Comparison of ENCODE assay signal across 8 cellular contexts in the genomic region with DNA sequence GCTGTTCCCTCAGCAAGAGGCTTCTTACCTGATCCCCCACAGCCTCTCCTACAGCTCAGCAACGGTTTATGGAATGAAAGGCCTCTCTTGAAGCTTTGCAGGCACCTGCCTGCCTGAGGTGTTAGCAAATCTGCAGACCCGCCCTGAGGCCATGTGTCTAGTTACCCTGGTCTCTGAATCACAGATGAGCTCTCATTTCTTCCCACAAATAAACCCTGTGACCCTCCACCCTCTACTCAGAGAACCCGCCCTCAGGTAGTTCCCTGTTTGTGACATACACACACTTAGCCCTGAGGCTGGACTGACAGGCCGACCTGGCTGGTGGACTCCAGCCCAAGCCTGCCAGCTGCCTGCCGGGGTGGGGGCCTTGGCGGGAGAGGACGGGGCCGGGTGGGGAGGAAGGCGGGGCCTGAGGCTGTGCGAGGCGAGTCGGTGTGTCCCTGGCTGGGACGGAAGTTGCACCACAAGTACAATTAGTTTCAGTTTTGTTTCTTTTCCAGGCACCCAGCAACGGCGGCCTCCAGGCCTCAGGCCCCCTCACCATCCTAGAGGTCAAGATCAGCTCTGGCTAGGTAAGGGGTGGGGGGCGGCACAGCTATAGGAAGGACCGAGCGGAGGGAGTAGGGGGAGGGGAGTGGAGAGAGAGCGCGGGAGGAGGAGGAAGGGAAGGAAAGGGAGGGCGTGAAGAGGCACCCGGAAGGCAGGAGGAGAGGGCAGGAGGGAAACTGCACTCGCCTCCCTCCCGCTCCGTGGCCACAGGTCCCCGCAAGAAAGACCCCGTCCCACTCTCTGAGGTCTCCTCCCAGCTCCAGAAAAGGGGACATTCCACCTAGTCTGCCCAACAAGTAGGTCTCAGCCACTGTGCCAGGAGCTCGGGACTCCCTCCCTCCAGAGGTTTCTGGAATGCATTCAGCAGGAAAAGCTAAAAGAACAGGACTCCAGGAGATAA. TPM values are rescaled to one million over a fixed set of nuclear protein-coding genes. Genes with fewer than 3 reads are reported as not detected.
A peak's percentile ranks its signal among the peaks of the same experiment; 100 is the strongest.
DNase-seq lines count a peak whose midpoint lies in the region; ATAC-seq and TF ChIP-seq lines count a peak whose summit lies in the region.

A gene with protein sequence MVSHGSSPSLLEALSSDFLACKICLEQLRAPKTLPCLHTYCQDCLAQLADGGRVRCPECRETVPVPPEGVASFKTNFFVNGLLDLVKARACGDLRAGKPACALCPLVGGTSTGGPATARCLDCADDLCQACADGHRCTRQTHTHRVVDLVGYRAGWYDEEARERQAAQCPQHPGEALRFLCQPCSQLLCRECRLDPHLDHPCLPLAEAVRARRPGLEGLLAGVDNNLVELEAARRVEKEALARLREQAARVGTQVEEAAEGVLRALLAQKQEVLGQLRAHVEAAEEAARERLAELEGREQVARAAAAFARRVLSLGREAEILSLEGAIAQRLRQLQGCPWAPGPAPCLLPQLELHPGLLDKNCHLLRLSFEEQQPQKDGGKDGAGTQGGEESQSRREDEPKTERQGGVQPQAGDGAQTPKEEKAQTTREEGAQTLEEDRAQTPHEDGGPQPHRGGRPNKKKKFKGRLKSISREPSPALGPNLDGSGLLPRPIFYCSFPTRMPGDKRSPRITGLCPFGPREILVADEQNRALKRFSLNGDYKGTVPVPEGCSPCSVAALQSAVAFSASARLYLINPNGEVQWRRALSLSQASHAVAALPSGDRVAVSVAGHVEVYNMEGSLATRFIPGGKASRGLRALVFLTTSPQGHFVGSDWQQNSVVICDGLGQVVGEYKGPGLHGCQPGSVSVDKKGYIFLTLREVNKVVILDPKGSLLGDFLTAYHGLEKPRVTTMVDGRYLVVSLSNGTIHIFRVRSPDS (plus strand): TSS at position 482 of the 949 bp plus-strand sequence. CDS start 1,832 bp downstream, outside the sequence.

- H3K27ac ChIP-seq in SK-N-MC (peak within 1 kb of the TSS; percentile 78), ovary (peak within 1 kb of the TSS; percentile 64 to 91), thoracic aorta (peak within 1 kb of the TSS; percentile 95 to 97)

- H3K27ac Mint-ChIP-seq in activated naive CD4-positive, alpha-beta T cell treated with anti-CD3 and anti-CD28 coated beads, Interleukin-2, amount 10 ng/mL, durations not matched to agents 7 days and 5 days = peak within 1 kb of the TSS; percentile 98

- TF ChIP-seq POLR2A in ovary (IDR thresholded peaks at IDR 0.05) = peak; percentile 71

- peak; percentile 80 for DNase-seq in DMS53 treated with DMSO at 0.1 percent for 48 hours (lab: John Stamatoyannopoulos, UW; ENCODE audit: unreplicated experiment)
- DNase-seq in Kasumi-1 (lab: John Stamatoyannopoulos, UW) = peak; percentile 78 to 79
- no peak for DNase-seq in SK-N-MC (ENCODE audit: low read depth, low spot score)
- peak; percentile 91 for DNase-seq in activated naive CD4-positive, alpha-beta T cell treated with anti-CD3 and anti-CD28 coated beads, Interleukin-2, amount 10 ng/mL, durations not matched to agents 7 days and 5 days
- DNase-seq in glomerular endothelial cell (ENCODE audit: extremely low read depth, low read depth, low spot score) = no peak
- peak; percentile 88 to 92 (median 90) for DNase-seq in ovary
- peak; percentile 63 for DNase-seq in thoracic aorta (ENCODE audit: low spot score)

- TF ChIP-seq EP300 in ovary (IDR thresholded peaks at IDR 0.05) = no peak

- H3K27me3 Mint-ChIP-seq in activated naive CD4-positive, alpha-beta T cell treated with anti-CD3 and anti-CD28 coated beads, Interleukin-2, amount 10 ng/mL, durations not matched to agents 7 days and 5 days = peaks cover 6% of the 10 kb centered on the region

- H3K4me3 Mint-ChIP-seq in activated naive CD4-positive, alpha-beta T cell treated with anti-CD3 and anti-CD28 coated beads, Interleukin-2, amount 10 ng/mL, durations not matched to agents 7 days and 5 days = peak within 1 kb of the TSS; percentile 99

- H3K9me3 ChIP-seq in SK-N-MC (ENCODE audit: low read depth, low read length) (no peaks in the 10 kb centered on the region), ovary (no peaks in the 10 kb centered on the region), thoracic aorta (no peaks in the 10 kb centered on the region)

- H3K36me3 ChIP-seq in SK-N-MC (ENCODE audit: insufficient read depth, low read length) (no peaks in the 10 kb centered on the region; the same call in 1 of the 2 replicates), ovary (no peaks in the 10 kb centered on the region), thoracic aorta (peaks cover 31% of the 10 kb centered on the region)

- no peaks in the 10 kb centered on the region for H3K9me3 Mint-ChIP-seq in activated naive CD4-positive, alpha-beta T cell treated with anti-CD3 and anti-CD28 coated beads, Interleukin-2, amount 10 ng/mL, durations not matched to agents 7 days and 5 days

- peak within 1 kb of the TSS; percentile 85 for H3K9ac ChIP-seq in SK-N-MC (ENCODE audit: insufficient read length)

- peaks cover 39% of the 10 kb centered on the region for H3K4me1 Mint-ChIP-seq in activated naive CD4-positive, alpha-beta T cell treated with anti-CD3 and anti-CD28 coated beads, Interleukin-2, amount 10 ng/mL, durations not matched to agents 7 days and 5 days

- H3K4me3 ChIP-seq in SK-N-MC = peak within 1 kb of the TSS; percentile 87
- peak within 1 kb of the TSS; percentile 78 for H3K4me3 ChIP-seq in ovary
- peak within 1 kb of the TSS; percentile 87 for H3K4me3 ChIP-seq in thoracic aorta

- 2 to 3% (median 2%) methylated on average over 28 of the region's 28 CpGs for WGBS in ovary, 3 donors

- ATAC-seq in GM21723 (IDR thresholded peaks at IDR 0.05; ENCODE audit: unreplicated experiment) = peak; percentile 83
- peak; percentile 69 for ATAC-seq in thoracic aorta (ENCODE audit: insufficient number of reproducible peaks, low FRiP score, low read depth)

- peaks cover 7% of the 10 kb centered on the region for H3K4me1 ChIP-seq in ovary (ENCODE audit: insufficient read depth)
- peaks cover 20 to 50% of the 10 kb centered on the region in 2 donors for H3K4me1 ChIP-seq in thoracic aorta (ENCODE audit: control insufficient read depth in 1 of 2, low read depth in 2 of 2)

- intact Hi-C loops in ovary (cut with DNase I) = loop anchor here (5.0 to 10.0 kb wide), 3 partner anchors 42 to 610 kb away; a partner anchor contains a TSS

- H3K36me3 Mint-ChIP-seq in activated naive CD4-positive, alpha-beta T cell treated with anti-CD3 and anti-CD28 coated beads, Interleukin-2, amount 10 ng/mL, durations not matched to agents 7 days and 5 days = peaks cover 23% of the 10 kb centered on the region

- no peak for TF ChIP-seq CTCF in ovary (IDR thresholded peaks at IDR 0.05)
- no peak for TF ChIP-seq CTCF in thoracic aorta (IDR thresholded peaks at IDR 0.05)

- CTCF ChIA-PET in activated naive CD4-positive, alpha-beta T cell treated with anti-CD3 and anti-CD28 coated beads, Interleukin-2, amount 10 ng/mL, durations not matched to agents 7 days and 5 days (lab: Charles Lee) = interaction anchor here (0.7 to 2.6 kb wide), 9 partner anchors 8 to 233 kb away, joined by 3 to 9 read pairs (median 3); a partner anchor contains a TSS

- H3K27me3 ChIP-seq in ovary (no peaks in the 10 kb centered on the region), thoracic aorta (replicated peaks; ENCODE audit: insufficient read depth) (no peaks in the 10 kb centered on the region)

RNA-seq across cellular contexts. Expression of the gene that starts here (rescaled TPM):
- total RNA-seq in glomerular endothelial cell = 13.0 and 23.5 TPM in 2 replicates
- total RNA-seq in ovary = 10 to 100 TPM; 18.2 to 77.4 (median 48.5) TPM
- 10 to 100 TPM; 19.4 to 27.5 TPM for polyA plus RNA-seq in ovary
- 10 to 100 TPM; 32.1 to 44.5 TPM for total RNA-seq in thoracic aorta

Comparison
In these comparisons a context has a peak if more than half of its experiments do, and no peak if none do; other contexts are left out.
1. DNase-seq: peak in DMS53 treated with DMSO at 0.1 percent for 48 hours (single experiment), Kasumi-1 (2 of 2), activated naive CD4-positive, alpha-beta T cell treated with anti-CD3 and anti-CD28 coated beads, Interleukin-2, amount 10 ng/mL, durations not matched to agents 7 days and 5 days (single experiment), ovary (5 of 5) and thoracic aorta (single experiment); none in SK-N-MC (single experiment) and glomerular endothelial cell (single experiment).
2. Peak in every context shown above with its lines, with median percentiles within 50 percentile points of each other: H3K27ac ChIP-seq and H3K4me3 ChIP-seq.